In the genomic region with DNA sequence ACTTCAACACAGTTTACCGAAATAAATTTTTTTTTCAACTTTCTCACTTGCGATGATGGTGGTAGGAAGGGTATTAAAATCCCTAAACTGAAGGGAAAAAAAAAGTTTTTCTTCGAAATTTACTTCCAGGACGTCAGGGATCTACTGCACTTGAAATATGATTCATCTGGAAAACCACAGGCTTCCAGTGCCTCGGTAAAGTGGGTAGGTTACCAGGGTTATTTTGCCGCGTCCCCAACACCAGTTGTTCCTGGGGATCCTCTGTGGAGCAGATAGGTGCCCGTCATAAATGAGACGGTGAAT, we compare ENCODE assay signal across 8 cellular contexts. TPM values are rescaled to one million over a fixed set of nuclear protein-coding genes. Genes with fewer than 3 reads are reported as not detected.
DNase-seq lines count a peak whose midpoint lies in the region; ATAC-seq and TF ChIP-seq lines count a peak whose summit lies in the region.

No MANE protein-coding gene starts in this region.

- no peaks in the 10 kb centered on the region for H3K36me3 ChIP-seq in hepatocyte (replicated peaks; ENCODE audit: insufficient read depth, low read depth)
- H3K36me3 ChIP-seq in spleen, result peaks cover 0 to 46% (median 26%) of the 10 kb centered on the region in 6 donors

- H3K79me2 ChIP-seq in hepatocyte, result peaks cover 45% of the 10 kb centered on the region

- CTCF ChIA-PET in activated B cell treated with CpG ODN at 0.5 μM for 24 hours (lab: Charles Lee), result interaction anchor here (0.6 to 1.2 kb wide), 2 partner anchors 80 to 111 kb away, joined by 3 to 4 read pairs; no protein-coding TSS in a partner anchor

- ATAC-seq in activated B cell treated with CpG ODN at 0.5 μM for 24 hours (ENCODE audit: low read depth), result no peak

- intact Hi-C loops in activated B cell treated with CpG ODN at 0.5 μM for 24 hours (cut with micrococcal nuclease), result loop anchor here (1.0 to 2.0 kb wide), 5 partner anchors 71 to 539 kb away; a partner anchor contains a TSS
- intact Hi-C loops in spleen (cut with DNase I; ENCODE audit: low total_unique reads), result no loop called here

- POLR2A ChIA-PET in activated B cell treated with CpG ODN at 0.5 μM for 24 hours (lab: Charles Lee), result interaction anchor here (1.0 to 1.6 kb wide), 8 partner anchors 9 to 119 kb away, joined by 3 to 14 read pairs (median 7); a partner anchor contains a TSS

- H3K9me2 ChIP-seq in hepatocyte (replicated peaks; ENCODE audit: insufficient read depth), result no peaks in the 10 kb centered on the region

- no peak for TF ChIP-seq CTCF in activated B cell treated with CpG ODN at 0.5 μM for 24 hours (IDR thresholded peaks at IDR 0.05)
- no peak for TF ChIP-seq CTCF in hepatocyte (IDR thresholded peaks at IDR 0.05; ENCODE audit: poor library complexity)
- peak in 1 of 11 experiments; percentile 5 for TF ChIP-seq CTCF in spleen (IDR thresholded peaks at IDR 0.05 in 8 of 11, conservative IDR thresholded peaks at IDR 0.05 in 3 of 11)

- H3K4me2 ChIP-seq in hepatocyte, result peak overlapping the region; percentile 84

- no peaks in the 10 kb centered on the region for H3K9me3 Mint-ChIP-seq in activated B cell treated with CpG ODN at 0.5 μM for 24 hours

- H3K27ac ChIP-seq in hepatocyte (peak overlapping the region; percentile 86), spleen (peak overlapping the region; percentile 88 to 100 (median 96))

- peak overlapping the region; percentile 96 for H3K4me3 Mint-ChIP-seq in activated B cell treated with CpG ODN at 0.5 μM for 24 hours

- H3K27me3 Mint-ChIP-seq in activated B cell treated with CpG ODN at 0.5 μM for 24 hours, result no peaks in the 10 kb centered on the region

- peaks cover 33% of the 10 kb centered on the region for H3K36me3 Mint-ChIP-seq in activated B cell treated with CpG ODN at 0.5 μM for 24 hours (ENCODE audit: low read depth)

- peak overlapping the region; percentile 76 for H3K4me3 ChIP-seq in hepatocyte
- H3K4me3 ChIP-seq in spleen, result peak overlapping the region; percentile 61 to 94 (median 77)

- no peaks in the 10 kb centered on the region for H4K20me1 ChIP-seq in hepatocyte (ENCODE audit: insufficient read depth, poor library complexity, severe bottlenecking)

- H3K9me3 ChIP-seq in hepatocyte (ENCODE audit: low read depth) (no peaks in the 10 kb centered on the region), spleen (no peaks in the 10 kb centered on the region)

- H3K4me1 ChIP-seq in hepatocyte (ENCODE audit: insufficient read depth) (peaks cover 5% of the 10 kb centered on the region), spleen (peaks cover 10 to 43% (median 21%) of the 10 kb centered on the region in 6 donors)

- peak overlapping the region; percentile 86 for H3K27ac Mint-ChIP-seq in activated B cell treated with CpG ODN at 0.5 μM for 24 hours

- peaks cover 16% of the 10 kb centered on the region for H3K4me1 Mint-ChIP-seq in activated B cell treated with CpG ODN at 0.5 μM for 24 hours

- TF ChIP-seq POLR2A in spleen (IDR thresholded peaks at IDR 0.05), result no peak

- WGBS in hepatocyte (ENCODE audit: low lambda C conversion rate, missing lambda C conversion rate), result 6% methylated on average over 9 of the region's 9 CpGs
- 2 to 3% (median 2%) methylated on average over 9 of the region's 9 CpGs for WGBS in spleen, 5 donors

- H2AFZ ChIP-seq in hepatocyte, result peak overlapping the region; percentile 46

- H3K27me3 ChIP-seq in hepatocyte (no peaks in the 10 kb centered on the region), spleen (replicated peaks in 1 of 7) (no peaks in the 10 kb centered on the region)

- DNase-seq in NOMO-1 treated with dmso at 0.1 percent for 144 hours (lab: John Stamatoyannopoulos, UW; ENCODE audit: unreplicated experiment) (peak; percentile 8), NOMO-1 treated with DMSO at 0.1 percent for 48 hours (lab: John Stamatoyannopoulos, UW; ENCODE audit: unreplicated experiment) (no peak), activated B cell treated with CpG ODN at 0.5 μM for 24 hours (no peak), hepatocyte (ENCODE audit: low spot score) (no peak), spleen (no peak), dedifferentiated amniotic fluid mesenchymal stem cell (ENCODE audit: extremely low spot score) (no peak), GOT3 (lab: John Stamatoyannopoulos, UW) (no peak), C1 segment of cervical spinal cord (lab: John Stamatoyannopoulos, UW) (no peak)

RNA-seq across cellular contexts. Expression of a gene that starts 0.8 kb away (rescaled TPM):
- total RNA-seq in activated B cell treated with CpG ODN at 0.5 μM for 24 hours (10.7 and 13.2 TPM in 2 replicates), hepatocyte (6.1 and 8.3 TPM in 2 replicates), spleen (10 to 100 TPM in 3 of 7 donors, 1 to 10 TPM in 4; 8.4 to 11.5 (median 9.2) TPM)
- polyA plus RNA-seq in hepatocyte (13.6 and 14.7 TPM in 2 replicates), spleen (1 to 10 TPM; 5.9 to 9.4 (median 7.6) TPM)

RNA-seq across cellular contexts. Expression of a gene that starts 38.9 kb away (rescaled TPM):
- total RNA-seq in activated B cell treated with CpG ODN at 0.5 μM for 24 hours, result 30.4 and 30.8 TPM in 2 replicates
- 21.6 and 23.4 TPM in 2 replicates for total RNA-seq in hepatocyte
- polyA plus RNA-seq in hepatocyte, result 12.7 and 15.1 TPM in 2 replicates
- 10 to 100 TPM; 20.6 to 35.4 (median 24.6) TPM for total RNA-seq in spleen
- 10 to 100 TPM; 14.8 to 16.0 (median 15.8) TPM for polyA plus RNA-seq in spleen
